Comparison of ENCODE assay signal across 8 cellular contexts in the genomic region with DNA sequence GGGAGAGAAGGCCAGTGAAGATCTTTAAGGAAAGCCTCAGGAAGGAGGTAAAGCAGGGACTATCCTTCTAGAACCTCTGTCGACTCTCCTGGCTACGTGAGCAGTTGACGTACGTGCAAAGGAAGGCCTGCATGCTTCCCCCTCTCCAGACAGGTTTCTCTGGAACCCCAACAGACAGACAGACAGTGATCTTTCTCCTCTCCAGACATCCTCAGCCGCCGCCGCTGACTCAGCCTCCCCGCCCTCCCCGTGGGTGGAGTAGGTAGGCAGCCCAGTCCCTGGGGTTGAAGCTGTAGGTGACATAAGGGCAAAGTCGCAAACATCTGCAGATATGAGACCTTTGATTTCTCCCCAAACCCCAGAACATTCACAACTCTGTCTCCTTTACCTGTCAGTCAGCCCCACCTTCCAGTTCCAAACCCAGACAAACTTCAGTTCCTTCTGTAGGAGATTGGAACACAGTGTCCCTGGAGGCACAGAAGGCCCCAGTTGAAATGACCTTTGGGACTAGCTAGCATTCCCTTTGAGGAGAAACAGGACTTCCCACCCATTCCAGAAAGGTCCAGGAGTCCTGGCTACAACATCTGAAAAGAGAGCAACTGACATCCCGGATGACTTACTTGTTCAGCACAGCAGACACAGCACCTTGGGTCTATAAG.
DNase-seq lines count a peak whose midpoint lies in the region; ATAC-seq and TF ChIP-seq lines count a peak whose summit lies in the region.

No MANE protein-coding gene starts in this region.

- no TSS peak for BruUV-seq in A673 (replicated peaks; lab: Mats Ljungman, UMichigan)

- H3K9me3 ChIP-seq in A673 (ENCODE audit: low read depth, low read length, poor library complexity, severe bottlenecking), result no peaks in the 10 kb centered on the region

- DNase-seq in T-cell (peak in 13 of 34 experiments; percentile 8 to 87 (median 35)), glomerular visceral epithelial cell (ENCODE audit: extremely low spot score) (peak; percentile 82), A673 (ENCODE audit: low spot score) (no peak), NCI-H1417 (lab: John Stamatoyannopoulos, UW) (no peak), NCI-H187 (lab: John Stamatoyannopoulos, UW) (no peak)
- DNase-seq in activated T-cell treated with anti-CD3 and anti-CD28 coated beads, Interleukin-2, amount 50 U/mL, for 4 hours, result peak; percentile 91
- peak; percentile 54 to 78 for DNase-seq in stimulated activated CD8-positive, alpha-beta memory T cell treated with anti-CD3 and anti-CD28 coated beads, Interleukin-15, amount 100 ng/mL, for 4 hours (ENCODE audit: low read depth in 2 of 2)

- intact Hi-C loops in A673 (cut with micrococcal nuclease; ENCODE audit: unreplicated experiment), result no loop called here

- POLR2A ChIA-PET in T-cell (lab: Charles Lee), result no interaction called here
- POLR2A ChIA-PET in A673 (lab: Charles Lee; ENCODE audit: low non-redundant PET), result no interaction called here

- H3K4me3 ChIP-seq in A673 (ENCODE audit: low read depth, low read length, poor library complexity, severe bottlenecking), result no peak overlapping the region

- H3K27me3 Mint-ChIP-seq in T-cell, result no peaks in the 10 kb centered on the region
- no peaks in the 10 kb centered on the region for H3K27me3 Mint-ChIP-seq in activated T-cell treated with anti-CD3 and anti-CD28 coated beads, Interleukin-2, amount 50 U/mL, for 4 hours (ENCODE audit: low read depth)

- TF ChIP-seq CTCF in A673 (conservative IDR thresholded peaks at IDR 0.05; ENCODE audit: low read depth, low read length), result no peak

- no peaks in the 10 kb centered on the region for H3K36me3 Mint-ChIP-seq in T-cell
- no peaks in the 10 kb centered on the region for H3K36me3 Mint-ChIP-seq in activated T-cell treated with anti-CD3 and anti-CD28 coated beads, Interleukin-2, amount 50 U/mL, for 4 hours (ENCODE audit: insufficient read depth)

- H3K27ac ChIP-seq in A673 (ENCODE audit: low read depth, low read length, poor library complexity, severe bottlenecking), result no peak overlapping the region

- no peaks in the 10 kb centered on the region for H3K27me3 ChIP-seq in A673 (replicated peaks; ENCODE audit: insufficient read depth, low read depth, low read length, poor library complexity)

- no peaks in the 10 kb centered on the region for H3K4me1 ChIP-seq in A673 (ENCODE audit: insufficient read depth, low read length, poor library complexity, severe bottlenecking)

- peak overlapping the region; percentile 27 to 56 for H3K27ac Mint-ChIP-seq in T-cell

- H3K4me3 Mint-ChIP-seq in T-cell, result peak overlapping the region in 2 of 3 donors; percentile 25 to 43
- H3K4me3 Mint-ChIP-seq in activated T-cell treated with anti-CD3 and anti-CD28 coated beads, Interleukin-2, amount 50 U/mL, for 4 hours, result no peak overlapping the region

- peak; percentile 78 to 99 (median 89) for ATAC-seq in T-cell (replicated peaks in 1 of 4)
- ATAC-seq in activated T-cell treated with anti-CD3 and anti-CD28 coated beads, Interleukin-2, amount 50 U/mL, for 4 hours, result peak; percentile 57 to 77
- ATAC-seq in HG03378 (IDR thresholded peaks at IDR 0.05; ENCODE audit: unreplicated experiment), result no peak

- H3K9me3 Mint-ChIP-seq in T-cell, result no peaks in the 10 kb centered on the region
- H3K9me3 Mint-ChIP-seq in activated T-cell treated with anti-CD3 and anti-CD28 coated beads, Interleukin-2, amount 50 U/mL, for 4 hours, result no peaks in the 10 kb centered on the region

- H3K36me3 ChIP-seq in A673 (ENCODE audit: insufficient read depth, low read length, poor library complexity, severe bottlenecking), result no peaks in the 10 kb centered on the region

- CTCF ChIA-PET in T-cell (lab: Charles Lee) (no interaction called here), A673 (lab: Charles Lee) (no interaction called here)

- H3K4me1 Mint-ChIP-seq in T-cell, result peaks cover 39 to 49% (median 45%) of the 10 kb centered on the region in 3 donors
- peaks cover 32% of the 10 kb centered on the region for H3K4me1 Mint-ChIP-seq in activated T-cell treated with anti-CD3 and anti-CD28 coated beads, Interleukin-2, amount 50 U/mL, for 4 hours (ENCODE audit: low read depth)

Comparison
In these comparisons a context has a peak if more than half of its experiments do, and no peak if none do; other contexts are left out.
1. DNase-seq: peak in activated T-cell treated with anti-CD3 and anti-CD28 coated beads, Interleukin-2, amount 50 U/mL, for 4 hours (single experiment), glomerular visceral epithelial cell (single experiment) and stimulated activated CD8-positive, alpha-beta memory T cell treated with anti-CD3 and anti-CD28 coated beads, Interleukin-15, amount 100 ng/mL, for 4 hours (2 of 2); none in A673 (single experiment), NCI-H1417 (0 of 3) and NCI-H187 (0 of 2).